1 cellular context compared by ENCODE assay signal in genomic region chr10:22324893-22325271, GRCh38.
TF ChIP-seq lines count a peak whose summit lies in the region.

No MANE protein-coding gene starts in this region.

TF ChIP-seq in H1, 55 proteins besides CTCF, POLR2A, EP300 and RAD21:
- no peak for TF ChIP-seq CHD1 (IDR thresholded peaks at IDR 0.05; ENCODE audit: low read depth, low read length)
- TF ChIP-seq SUZ12 (IDR thresholded peaks at IDR 0.05; ENCODE audit: low read length), result peak; percentile 33
- TF ChIP-seq BACH1 (IDR thresholded peaks at IDR 0.05; ENCODE audit: low read length), result no peak
- no peak for TF ChIP-seq TAF7 (optimal IDR thresholded peaks at IDR 0.05; ENCODE audit: borderline replicate concordance, low read depth, low read length)
- TF ChIP-seq SP2 (IDR thresholded peaks at IDR 0.05; ENCODE audit: low read length), result no peak
- TF ChIP-seq USF2 (IDR thresholded peaks at IDR 0.05; ENCODE audit: low read length), result no peak
- peak; percentile 68 for TF ChIP-seq EZH2 (IDR thresholded peaks at IDR 0.05; ENCODE audit: low read depth, low read length, severe bottlenecking)
- no peak for TF ChIP-seq TBP (IDR thresholded peaks at IDR 0.05; ENCODE audit: low read depth, low read length)
- no peak for TF ChIP-seq KDM5A (IDR thresholded peaks at IDR 0.05; ENCODE audit: low read length)
- TF ChIP-seq MAFK (IDR thresholded peaks at IDR 0.05; ENCODE audit: low read depth, low read length), result no peak
- TF ChIP-seq MAX (IDR thresholded peaks at IDR 0.05), result no peak
- no peak for TF ChIP-seq E2F6 (IDR thresholded peaks at IDR 0.05)
